ENCODE assay signal across 7 cellular contexts in genomic region chr17:83124191-83124801, GRCh38. TPM values are rescaled to one million over a fixed set of nuclear protein-coding genes. Genes with fewer than 3 reads are reported as not detected.
A peak's percentile ranks its signal among the peaks of the same experiment; 100 is the strongest.
DNase-seq lines count a peak whose midpoint lies in the region; ATAC-seq and TF ChIP-seq lines count a peak whose summit lies in the region.
"Not testable (repeated sequence)": the region's sequence is repeated elsewhere in the genome, so short reads cannot be mapped to it uniquely, and the experiment has no call there.

No MANE protein-coding gene starts in this region.

- CTCF ChIA-PET in Caco-2 (lab: Charles Lee); activated CD8-positive, alpha-beta T cell treated with anti-CD3 and anti-CD28 coated beads for 36 hours (lab: Charles Lee): not testable (repeated sequence)

- not testable (repeated sequence) for H3K9ac ChIP-seq in endodermal cell (ENCODE audit: extremely low read depth, low read length, poor library complexity, severe bottlenecking)

- H3K27me3 Mint-ChIP-seq in Caco-2 (ENCODE audit: insufficient read depth, unreplicated experiment) = peaks cover 18% of the 10 kb centered on the region
- peaks cover 31% of the 10 kb centered on the region for H3K27me3 Mint-ChIP-seq in activated CD8-positive, alpha-beta T cell treated with anti-CD3 and anti-CD28 coated beads for 36 hours
- peaks cover 33% of the 10 kb centered on the region for H3K27me3 Mint-ChIP-seq in endodermal cell (ENCODE audit: insufficient read depth)

- peak overlapping the region; percentile 26 for H3K27ac ChIP-seq in caudate nucleus (ENCODE audit: low read depth, low read length)
- H3K27ac ChIP-seq in endodermal cell (ENCODE audit: low read depth, low read length); lower lobe of right lung; ovary; suprapubic skin: not testable (repeated sequence)

- H3K4me3 ChIP-seq in Caco-2 (ENCODE audit: low read depth, low read length); endodermal cell (ENCODE audit: low read length); lower lobe of right lung; ovary; suprapubic skin: not testable (repeated sequence)

- not testable (repeated sequence) for TF ChIP-seq CTCF in Caco-2 (IDR thresholded peaks at IDR 0.05; ENCODE audit: insufficient read depth in 1 of 2, low read depth in 1 of 2, low read length in 1 of 2, severe bottlenecking in 1 of 2, unreplicated experiment in 1 of 2); activated CD8-positive, alpha-beta T cell treated with anti-CD3 and anti-CD28 coated beads for 36 hours (IDR thresholded peaks at IDR 0.05); endodermal cell (conservative IDR thresholded peaks at IDR 0.05); lower lobe of right lung (IDR thresholded peaks at IDR 0.05); ovary (IDR thresholded peaks at IDR 0.05); suprapubic skin (IDR thresholded peaks at IDR 0.05)

- H3K9me3 Mint-ChIP-seq in Caco-2 (ENCODE audit: unreplicated experiment); activated CD8-positive, alpha-beta T cell treated with anti-CD3 and anti-CD28 coated beads for 36 hours; endodermal cell: not testable (repeated sequence)

- BruUV-seq in Caco-2 (replicated peaks; lab: Mats Ljungman, UMichigan) = not testable (repeated sequence)

- peak overlapping the region; percentile 30 for H3K27ac Mint-ChIP-seq in Caco-2 (ENCODE audit: unreplicated experiment)
- not testable (repeated sequence) for H3K27ac Mint-ChIP-seq in activated CD8-positive, alpha-beta T cell treated with anti-CD3 and anti-CD28 coated beads for 36 hours; endodermal cell

- H3K36me3 Mint-ChIP-seq in Caco-2 (ENCODE audit: insufficient read depth, unreplicated experiment); activated CD8-positive, alpha-beta T cell treated with anti-CD3 and anti-CD28 coated beads for 36 hours (ENCODE audit: low read depth); endodermal cell (ENCODE audit: low read depth): not testable (repeated sequence)

- not testable (repeated sequence) for TF ChIP-seq EP300 in ovary (IDR thresholded peaks at IDR 0.05); suprapubic skin (IDR thresholded peaks at IDR 0.05)

- not testable (repeated sequence) for H3K27me3 ChIP-seq in Caco-2 (replicated peaks; ENCODE audit: control insufficient read depth, insufficient read depth, low read length); lower lobe of right lung (ENCODE audit: low read depth); ovary
- H3K27me3 ChIP-seq in endodermal cell (ENCODE audit: control insufficient read depth, insufficient read depth, low read length, poor library complexity, severe bottlenecking) (peaks cover 30% of the 10 kb centered on the region), suprapubic skin (peaks cover 26% of the 10 kb centered on the region)

- TF ChIP-seq POLR2A in ovary (IDR thresholded peaks at IDR 0.05); suprapubic skin (IDR thresholded peaks at IDR 0.05): not testable (repeated sequence)

- H3K36me3 ChIP-seq in Caco-2 (ENCODE audit: control insufficient read depth, insufficient read depth, low read length); endodermal cell (ENCODE audit: control insufficient read depth, insufficient read depth, low read length); lower lobe of right lung; ovary; suprapubic skin: not testable (repeated sequence)

- ATAC-seq in activated CD8-positive, alpha-beta T cell treated with anti-CD3 and anti-CD28 coated beads for 36 hours; lower lobe of right lung: not testable (repeated sequence)

- not testable (repeated sequence) for H3K4me3 Mint-ChIP-seq in Caco-2 (ENCODE audit: unreplicated experiment); activated CD8-positive, alpha-beta T cell treated with anti-CD3 and anti-CD28 coated beads for 36 hours; endodermal cell

- not testable (repeated sequence) for DNase-seq in Caco-2; caudate nucleus (lab: John Stamatoyannopoulos, UW)
- peak; percentile 27 for DNase-seq in activated CD8-positive, alpha-beta T cell treated with anti-CD3 and anti-CD28 coated beads for 36 hours
- DNase-seq in endodermal cell (peak; percentile 36), lower lobe of right lung (peak; percentile 45), ovary (peak in 3 of 5 donors; percentile 3 to 31 (median 14)), suprapubic skin (ENCODE audit: low spot score in 2 of 2) (peak; percentile 58 to 65)

- whole genome bisulfite sequencing in endodermal cell (ENCODE audit: insufficient coverage in 1 of 2, insufficient read length in 1 of 2), 2 experiments = 89 to 93% methylated on average over 4 to 16 of the region's 16 CpGs
- 84 to 85% (median 84%) methylated on average over 15 to 16 of the region's 16 CpGs for WGBS in ovary, 3 donors
- 95% methylated on average over 6 of the region's 16 CpGs for WGBS in suprapubic skin

- H3K9me3 ChIP-seq in Caco-2; endodermal cell (ENCODE audit: control insufficient read depth, low read length); lower lobe of right lung; ovary; suprapubic skin: not testable (repeated sequence)

- not testable (repeated sequence) for H3K4me1 ChIP-seq in Caco-2; endodermal cell (ENCODE audit: control insufficient read depth, insufficient read depth, low read length); ovary (ENCODE audit: insufficient read depth)
- H3K4me1 ChIP-seq in lower lobe of right lung = peaks cover 15% of the 10 kb centered on the region
- peaks cover 18% of the 10 kb centered on the region for H3K4me1 ChIP-seq in suprapubic skin

- intact Hi-C loops in Caco-2 (cut with micrococcal nuclease; ENCODE audit: unreplicated experiment); activated CD8-positive, alpha-beta T cell treated with anti-CD3 and anti-CD28 coated beads for 36 hours (cut with micrococcal nuclease); lower lobe of right lung (cut with DNase I); ovary (cut with DNase I): not testable (repeated sequence)

- H3K4me1 Mint-ChIP-seq in Caco-2 (ENCODE audit: low read depth, unreplicated experiment); endodermal cell: not testable (repeated sequence)
- H3K4me1 Mint-ChIP-seq in activated CD8-positive, alpha-beta T cell treated with anti-CD3 and anti-CD28 coated beads for 36 hours (ENCODE audit: low read depth) = peaks cover 25% of the 10 kb centered on the region

- POLR2A ChIA-PET in Caco-2 (lab: Charles Lee); activated CD8-positive, alpha-beta T cell treated with anti-CD3 and anti-CD28 coated beads for 36 hours (lab: Charles Lee): not testable (repeated sequence)

RNA-seq across cellular contexts. Expression of gene METRNL, which starts 44.9 kb away (rescaled TPM):
- 33.8 and 40.9 TPM in 2 replicates for total RNA-seq in Caco-2 (2022)
- 10 to 100 TPM; 23.3 to 24.1 TPM for total RNA-seq in activated CD8-positive, alpha-beta T cell treated with anti-CD3 and anti-CD28 coated beads for 36 hours
- total RNA-seq in endodermal cell = 10 to 100 TPM in 1 of 2 donors, 1 to 10 TPM in 1; 7.3 to 10.3 TPM
- 17.8 TPM for polyA plus RNA-seq in endodermal cell (2013, experiment 1 of 2)
- polyA plus RNA-seq in endodermal cell (2013, experiment 2 of 2) = 16.6 TPM
- total RNA-seq in lower lobe of right lung = 59.8 TPM
- total RNA-seq in ovary = 10 to 100 TPM; 12.9 to 84.3 (median 29.7) TPM
- 10 to 100 TPM in 1 of 2 donors, 1 to 10 TPM in 1; 4.3 to 29.4 TPM for polyA plus RNA-seq in ovary
- 100 to 1,000 TPM in 3 of 4 donors, 10 to 100 TPM in 1; 59.1 to 222 (median 155) TPM for total RNA-seq in suprapubic skin
